ENCODE assay signal across 1 cellular context in genomic region chr2:222298311-222299150, GRCh38.
TF ChIP-seq lines count a peak whose summit lies in the region.

Gene PAX3 (minus strand): TSS chr2:222298998. CDS start chr2:222298615, 383 bp downstream.

TF ChIP-seq in HEK293, 187 proteins besides CTCF, POLR2A, EP300 and RAD21 (continued from another document):
- no peak for TF ChIP-seq ZNF362 (tag by site-specific recombination; IDR thresholded peaks at IDR 0.05)
- TF ChIP-seq PATZ1 (tag by site-specific recombination; IDR thresholded peaks at IDR 0.05), result 0 out of 2 replicates have a peak, but pooled peaks have one; percentile 36
- TF ChIP-seq ZSCAN30 (tag by site-specific recombination; IDR thresholded peaks at IDR 0.05), result peak; percentile 56; the same call in 1 of the 2 replicates
- no peak for TF ChIP-seq ZNF621 (tag by site-specific recombination; IDR thresholded peaks at IDR 0.05)
- TF ChIP-seq ZNF114 (tag by site-specific recombination; IDR thresholded peaks at IDR 0.05), result no peak
- TF ChIP-seq INSM2 (tag by site-specific recombination; IDR thresholded peaks at IDR 0.05), result no peak
- peak; percentile 73 for TF ChIP-seq ZBTB26 (tag by site-specific recombination; optimal IDR thresholded peaks at IDR 0.05)
- TF ChIP-seq ZNF548 (tag by site-specific recombination; IDR thresholded peaks at IDR 0.05), result no peak
- TF ChIP-seq ZNF677 (tag by site-specific recombination; IDR thresholded peaks at IDR 0.05), result no peak
- no peak for TF ChIP-seq ZNF626 (tag by site-specific recombination; IDR thresholded peaks at IDR 0.05)
- peak; percentile 59 for TF ChIP-seq SP2 (tag by site-specific recombination; IDR thresholded peaks at IDR 0.05)
- TF ChIP-seq REST (tag by site-specific recombination; IDR thresholded peaks at IDR 0.05), result peak; percentile 31; the same call in 1 of the 2 replicates
- TF ChIP-seq ZBTB20 (tag by site-specific recombination; IDR thresholded peaks at IDR 0.05), result peak; percentile 99
- peak; percentile 85 for TF ChIP-seq ZNF223 (tag by site-specific recombination; IDR thresholded peaks at IDR 0.05)
TF ChIP-seq in HEK293: peak in this region for 29.
